ENCODE assay signal across 8 cellular contexts in genomic region chr3:62875103-62876002, GRCh38. TPM values are rescaled to one million over a fixed set of nuclear protein-coding genes. Genes with fewer than 3 reads are reported as not detected.
A peak's percentile ranks its signal among the peaks of the same experiment; 100 is the strongest.
DNase-seq lines count a peak whose midpoint lies in the region; ATAC-seq and TF ChIP-seq lines count a peak whose summit lies in the region.

TSS of gene CADPS (minus strand) at chr3:62875416. CDS start at chr3:62875029, 387 bp downstream.

- H3K9me3 ChIP-seq in adrenal gland (replicated peaks in 1 of 3) (no peaks in the 10 kb centered on the region), iPS-18a (ENCODE audit: control insufficient read depth, low read depth, low read length) (no peaks in the 10 kb centered on the region)
- peaks cover 0 to 4% (median 0%) of the 10 kb centered on the region in 3 experiments for H3K9me3 ChIP-seq in naive thymus-derived CD4-positive, alpha-beta T cell (ENCODE audit: control insufficient read depth in 2 of 3, low read length in 3 of 3)

- POLR2A ChIA-PET in naive thymus-derived CD4-positive, alpha-beta T cell (lab: Charles Lee) = no interaction called here

- no peaks in the 10 kb centered on the region for H3K36me3 ChIP-seq in adrenal gland (replicated peaks in 1 of 2)
- no peaks in the 10 kb centered on the region for H3K36me3 ChIP-seq in iPS-18a (ENCODE audit: control insufficient read depth, low read depth, low read length)
- H3K36me3 ChIP-seq in naive thymus-derived CD4-positive, alpha-beta T cell (ENCODE audit: control insufficient read depth in 2 of 3, insufficient read depth in 3 of 3, low read length in 3 of 3) = no peaks in the 10 kb centered on the region

- H3K9ac ChIP-seq in iPS-18a (ENCODE audit: low read length) = peak within 1 kb of the TSS; percentile 46

- WGBS in adrenal gland, 4 donors = 2 to 4% (median 3%) methylated on average over 23 to 56 of the region's 56 CpGs

- no peak for TF ChIP-seq POLR2A in adrenal gland (IDR thresholded peaks at IDR 0.05)

- peak within 1 kb of the TSS in 1 of 4 donors; percentile 38 for H3K4me3 ChIP-seq in adrenal gland
- peak within 1 kb of the TSS; percentile 82 for H3K4me3 ChIP-seq in iPS-18a (ENCODE audit: low read length)
- H3K4me3 ChIP-seq in naive thymus-derived CD4-positive, alpha-beta T cell (ENCODE audit: low read length) = no peak within 1 kb of the TSS

- TF ChIP-seq CTCF in adrenal gland (IDR thresholded peaks at IDR 0.05) = no peak

- no peaks in the 10 kb centered on the region for H3K9me3 Mint-ChIP-seq in stimulated activated memory B cell treated with anti-CD40 and anti-IgM and Interleukin-4, amounts not matched to agents 10 μg/mL and 1 μg/mL and 100 μg/mL, for 72 hours
- peaks cover 0 to 25% (median 8%) of the 10 kb centered on the region in 11 donors for H3K9me3 Mint-ChIP-seq in naive thymus-derived CD4-positive, alpha-beta T cell

- intact Hi-C loops in adrenal gland (cut with DNase I) = no loop called here
- intact Hi-C loops in naive thymus-derived CD4-positive, alpha-beta T cell (cut with micrococcal nuclease) = loop anchor here in 1 of 2 donors (5.0 kb wide), 1 partner anchor 503 kb away; the partner anchor contains the start of gene FEZF2

- CTCF ChIA-PET in naive thymus-derived CD4-positive, alpha-beta T cell (lab: Charles Lee) = no interaction called here

- H3K27me3 ChIP-seq in adrenal gland (peaks cover 25% of the 10 kb centered on the region), iPS-18a (ENCODE audit: control insufficient read depth, insufficient read depth, low read length) (peaks cover 13% of the 10 kb centered on the region)
- peaks cover 0 to 6% of the 10 kb centered on the region in 2 donors for H3K27me3 ChIP-seq in naive thymus-derived CD4-positive, alpha-beta T cell (ENCODE audit: control insufficient read depth in 2 of 2, insufficient read depth in 2 of 2, low read length in 2 of 2)

- H3K4me1 Mint-ChIP-seq in stimulated activated memory B cell treated with anti-CD40 and anti-IgM and Interleukin-4, amounts not matched to agents 10 μg/mL and 1 μg/mL and 100 μg/mL, for 72 hours = peaks cover 6% of the 10 kb centered on the region
- H3K4me1 Mint-ChIP-seq in naive thymus-derived CD4-positive, alpha-beta T cell = peaks cover 0 to 3% (median 0%) of the 10 kb centered on the region in 7 donors

- peak within 1 kb of the TSS; percentile 61 for H3K4me3 Mint-ChIP-seq in stimulated activated memory B cell treated with anti-CD40 and anti-IgM and Interleukin-4, amounts not matched to agents 10 μg/mL and 1 μg/mL and 100 μg/mL, for 72 hours
- H3K4me3 Mint-ChIP-seq in naive thymus-derived CD4-positive, alpha-beta T cell = peak within 1 kb of the TSS in 1 of 10 donors; percentile 30

- DNase-seq in NAMALWA (ENCODE audit: low spot score) = peak; percentile 61
- DNase-seq in adrenal gland = peak in 3 of 7 donors; percentile 13 to 78 (median 24)
- no peak for DNase-seq in NCI-H226
- DNase-seq in naive thymus-derived CD4-positive, alpha-beta T cell = no peak

- H3K27ac Mint-ChIP-seq in stimulated activated memory B cell treated with anti-CD40 and anti-IgM and Interleukin-4, amounts not matched to agents 10 μg/mL and 1 μg/mL and 100 μg/mL, for 72 hours = no peak within 1 kb of the TSS
- H3K27ac Mint-ChIP-seq in naive thymus-derived CD4-positive, alpha-beta T cell = no peak within 1 kb of the TSS

- H3K27ac ChIP-seq in adrenal gland = peak within 1 kb of the TSS in 1 of 5 donors; percentile 8
- H3K27ac ChIP-seq in iPS-18a (ENCODE audit: low read length) = no peak within 1 kb of the TSS
- H3K27ac ChIP-seq in naive thymus-derived CD4-positive, alpha-beta T cell (ENCODE audit: low read depth, low read length) = no peak within 1 kb of the TSS

- no peaks in the 10 kb centered on the region for H3K36me3 Mint-ChIP-seq in stimulated activated memory B cell treated with anti-CD40 and anti-IgM and Interleukin-4, amounts not matched to agents 10 μg/mL and 1 μg/mL and 100 μg/mL, for 72 hours
- H3K36me3 Mint-ChIP-seq in naive thymus-derived CD4-positive, alpha-beta T cell = peaks cover 0 to 5% (median 0%) of the 10 kb centered on the region in 5 donors

- H3K4me1 ChIP-seq in adrenal gland (replicated peaks in 1 of 2) = peaks cover 8 to 9% of the 10 kb centered on the region in 2 donors
- H3K4me1 ChIP-seq in iPS-18a (ENCODE audit: control insufficient read depth, low read depth, low read length) = peaks cover 11% of the 10 kb centered on the region
- no peaks in the 10 kb centered on the region for H3K4me1 ChIP-seq in naive thymus-derived CD4-positive, alpha-beta T cell (ENCODE audit: control insufficient read depth in 2 of 2, insufficient read depth in 2 of 2, low read length in 2 of 2)

- H3K27me3 Mint-ChIP-seq in stimulated activated memory B cell treated with anti-CD40 and anti-IgM and Interleukin-4, amounts not matched to agents 10 μg/mL and 1 μg/mL and 100 μg/mL, for 72 hours = peaks cover 62% of the 10 kb centered on the region
- peaks cover 48 to 58% (median 54%) of the 10 kb centered on the region in 5 donors for H3K27me3 Mint-ChIP-seq in naive thymus-derived CD4-positive, alpha-beta T cell

- no peak for ATAC-seq in stimulated activated memory B cell treated with anti-CD40 and anti-IgM and Interleukin-4, amounts not matched to agents 10 μg/mL and 1 μg/mL and 100 μg/mL, for 72 hours
- ATAC-seq in HG02970 (IDR thresholded peaks at IDR 0.05; ENCODE audit: low FRiP score, unreplicated experiment) (no peak), GM21529 (IDR thresholded peaks at IDR 0.05; ENCODE audit: unreplicated experiment) (no peak)
- no peak for ATAC-seq in naive thymus-derived CD4-positive, alpha-beta T cell

RNA-seq across cellular contexts. Expression of gene CADPS, which starts in this region (rescaled TPM):
- 10 to 100 TPM in 3 of 8 donors, 1 to 10 TPM in 1, under 1 TPM in 2, not detected in 2; 0.24 to 27.7 (median 6.3) TPM for total RNA-seq in adrenal gland
- polyA plus RNA-seq in adrenal gland = 10 to 100 TPM; 11.2 to 36.5 (median 17.2) TPM
- not detected for total RNA-seq in naive thymus-derived CD4-positive, alpha-beta T cell
- not detected for polyA plus RNA-seq in naive thymus-derived CD4-positive, alpha-beta T cell

Comparison
In these comparisons a context has a peak if more than half of its experiments do, and no peak if none do; other contexts are left out.
1. RNA of gene CADPS (polyA plus RNA-seq): 11.2 to 36.5 TPM in adrenal gland; not detected in naive thymus-derived CD4-positive, alpha-beta T cell; every median in the first group is over 10 times any median in the second.